In genomic region chr3:32443471-32443870, GRCh38 we compare ENCODE assay signal across 14 cellular contexts. TPM values are rescaled to one million over a fixed set of nuclear protein-coding genes. Genes with fewer than 3 reads are reported as not detected.
DNase-seq lines count a peak whose midpoint lies in the region; TF ChIP-seq lines count a peak whose summit lies in the region.
"Had no signal": no experiment of that assay in that cellular context is flagged by ENCODE, and none has a peak within 500 bp of the region (broad histone marks: within the 10 kb centered on the region; RNA-seq: fewer than 3 reads in every experiment).

No MANE protein-coding gene starts in this region.

- peaks cover 82% of the 10 kb centered on the region for H3K4me1 Mint-ChIP-seq in activated naive CD4-positive, alpha-beta T cell treated with anti-CD3 and anti-CD28 coated beads for 36 hours (ENCODE audit: low read depth)
- peaks cover 65% of the 10 kb centered on the region for H3K4me1 Mint-ChIP-seq in activated naive CD4-positive, alpha-beta T cell treated with anti-CD3 and anti-CD28 coated beads, Interleukin-2, amount 10 ng/mL, durations not matched to agents 7 days and 5 days
- peaks cover 57% of the 10 kb centered on the region for H3K4me1 Mint-ChIP-seq in activated T-helper 1 cell treated with anti-CD3 and anti-CD28 coated beads, Interleukin-12 subunit alpha, Interleukin-12 subunit beta, Interleukin-2, Interleukin-4 antibody, amounts not matched to agents 30 ng/mL and 10 ng/mL and 1 ng/mL, durations not matched to agents 14 hours and 24 hours and 36 hours (ENCODE audit: low read depth)
- H3K4me1 Mint-ChIP-seq in neural progenitor cell: peaks cover 6% of the 10 kb centered on the region

- DNase-seq in activated naive CD4-positive, alpha-beta T cell treated with anti-CD3 and anti-CD28 coated beads for 36 hours: peak; percentile 5
- no peak for DNase-seq in activated naive CD4-positive, alpha-beta T cell treated with anti-CD3 and anti-CD28 coated beads, Interleukin-2, amount 10 ng/mL, durations not matched to agents 7 days and 5 days
- DNase-seq in activated T-helper 1 cell treated with anti-CD3 and anti-CD28 coated beads, Interleukin-12 subunit alpha, Interleukin-12 subunit beta, Interleukin-2, Interleukin-4 antibody, amounts not matched to agents 30 ng/mL and 10 ng/mL and 1 ng/mL, durations not matched to agents 14 hours and 24 hours and 36 hours (ENCODE audit: low spot score): no peak
- DNase-seq in fibroblast of the aortic adventitia (ENCODE audit: low read depth) (peak; percentile 90), GM10248 (ENCODE audit: extremely low spot score) (no peak), NCI-H2227 (lab: John Stamatoyannopoulos, UW; ENCODE audit: unreplicated experiment) (no peak), neural progenitor cell (ENCODE audit: low spot score) (no peak), AG08395 (ENCODE audit: low spot score) (no peak)
- DNase-seq: activated effector memory CD4-positive, alpha-beta T cell treated with anti-CD3 and anti-CD28 coated beads, Interleukin-2, amount 50 U/mL, for 16 hours; AML-193; KG1; left ventricle myocardium superior; NCI-H524 treated with DMSO at 0.1 percent for 48 hours had no signal

- no peaks in the 10 kb centered on the region for H3K9me3 ChIP-seq in neural progenitor cell (ENCODE audit: low read depth)

- H3K9me3 Mint-ChIP-seq in activated naive CD4-positive, alpha-beta T cell treated with anti-CD3 and anti-CD28 coated beads for 36 hours: no peaks in the 10 kb centered on the region
- H3K9me3 Mint-ChIP-seq in activated naive CD4-positive, alpha-beta T cell treated with anti-CD3 and anti-CD28 coated beads, Interleukin-2, amount 10 ng/mL, durations not matched to agents 7 days and 5 days: no peaks in the 10 kb centered on the region
- peaks cover 3% of the 10 kb centered on the region for H3K9me3 Mint-ChIP-seq in activated T-helper 1 cell treated with anti-CD3 and anti-CD28 coated beads, Interleukin-12 subunit alpha, Interleukin-12 subunit beta, Interleukin-2, Interleukin-4 antibody, amounts not matched to agents 30 ng/mL and 10 ng/mL and 1 ng/mL, durations not matched to agents 14 hours and 24 hours and 36 hours
- peaks cover 8% of the 10 kb centered on the region for H3K9me3 Mint-ChIP-seq in neural progenitor cell

- H3K27ac ChIP-seq in neural progenitor cell: no peak overlapping the region

- no peaks in the 10 kb centered on the region for H4K20me1 ChIP-seq in neural progenitor cell (ENCODE audit: low read depth)

- peaks cover 11% of the 10 kb centered on the region for H3K4me1 ChIP-seq in neural progenitor cell

- POLR2A ChIA-PET in GM10248 (lab: Yijun Ruan, JAX): no interaction called here

- no peak overlapping the region for H3K4me3 Mint-ChIP-seq in activated naive CD4-positive, alpha-beta T cell treated with anti-CD3 and anti-CD28 coated beads for 36 hours
- no peak overlapping the region for H3K4me3 Mint-ChIP-seq in activated naive CD4-positive, alpha-beta T cell treated with anti-CD3 and anti-CD28 coated beads, Interleukin-2, amount 10 ng/mL, durations not matched to agents 7 days and 5 days
- H3K4me3 Mint-ChIP-seq in activated T-helper 1 cell treated with anti-CD3 and anti-CD28 coated beads, Interleukin-12 subunit alpha, Interleukin-12 subunit beta, Interleukin-2, Interleukin-4 antibody, amounts not matched to agents 30 ng/mL and 10 ng/mL and 1 ng/mL, durations not matched to agents 14 hours and 24 hours and 36 hours: no peak overlapping the region
- no peak overlapping the region for H3K4me3 Mint-ChIP-seq in neural progenitor cell

- H3K9ac ChIP-seq in neural progenitor cell: no peak overlapping the region

- H3K36me3 ChIP-seq in neural progenitor cell: no peaks in the 10 kb centered on the region

- no peak overlapping the region for H2AFZ ChIP-seq in neural progenitor cell (replicated peaks)

- H3K79me2 ChIP-seq in neural progenitor cell (ENCODE audit: low read depth): no peaks in the 10 kb centered on the region

- no peak overlapping the region for H3K4me3 ChIP-seq in fibroblast of the aortic adventitia (ENCODE audit: low read depth, low read length)
- H3K4me3 ChIP-seq in neural progenitor cell: no peak overlapping the region
- H3K4me3 ChIP-seq: skin epidermis had no signal

- H3K27me3 ChIP-seq in neural progenitor cell: no peaks in the 10 kb centered on the region

- H3K27me3 Mint-ChIP-seq in activated naive CD4-positive, alpha-beta T cell treated with anti-CD3 and anti-CD28 coated beads for 36 hours (ENCODE audit: low read depth): no peaks in the 10 kb centered on the region
- no peaks in the 10 kb centered on the region for H3K27me3 Mint-ChIP-seq in activated naive CD4-positive, alpha-beta T cell treated with anti-CD3 and anti-CD28 coated beads, Interleukin-2, amount 10 ng/mL, durations not matched to agents 7 days and 5 days
- no peaks in the 10 kb centered on the region for H3K27me3 Mint-ChIP-seq in activated T-helper 1 cell treated with anti-CD3 and anti-CD28 coated beads, Interleukin-12 subunit alpha, Interleukin-12 subunit beta, Interleukin-2, Interleukin-4 antibody, amounts not matched to agents 30 ng/mL and 10 ng/mL and 1 ng/mL, durations not matched to agents 14 hours and 24 hours and 36 hours (ENCODE audit: insufficient read depth)
- peaks cover 5% of the 10 kb centered on the region for H3K27me3 Mint-ChIP-seq in neural progenitor cell (ENCODE audit: insufficient read depth, low read depth)

- intact Hi-C loops in activated naive CD4-positive, alpha-beta T cell treated with anti-CD3 and anti-CD28 coated beads for 36 hours (cut with micrococcal nuclease): no loop called here
- intact Hi-C loops in activated T-helper 1 cell treated with anti-CD3 and anti-CD28 coated beads, Interleukin-12 subunit alpha, Interleukin-12 subunit beta, Interleukin-2, Interleukin-4 antibody, amounts not matched to agents 30 ng/mL and 10 ng/mL and 1 ng/mL, durations not matched to agents 14 hours and 24 hours and 36 hours (cut with micrococcal nuclease): loop anchor here (1.0 to 2.0 kb wide), 4 partner anchors 10 to 17 kb away; no protein-coding TSS in a partner anchor

- CTCF ChIA-PET in activated naive CD4-positive, alpha-beta T cell treated with anti-CD3 and anti-CD28 coated beads for 36 hours (lab: Charles Lee): interaction anchor here (0.9 to 1.4 kb wide), 2 partner anchors 13 to 18 kb away, joined by 3 read pairs; no protein-coding TSS in a partner anchor
- CTCF ChIA-PET in activated naive CD4-positive, alpha-beta T cell treated with anti-CD3 and anti-CD28 coated beads, Interleukin-2, amount 10 ng/mL, durations not matched to agents 7 days and 5 days (lab: Charles Lee): no interaction called here
- CTCF ChIA-PET in GM10248 (lab: Yijun Ruan, JAX): interaction anchor here (0.8 kb wide), 1 partner anchor 69 kb away, joined by 3 read pairs; no protein-coding TSS in a partner anchor

- H3K27ac Mint-ChIP-seq in activated naive CD4-positive, alpha-beta T cell treated with anti-CD3 and anti-CD28 coated beads for 36 hours: peak overlapping the region; percentile 64
- H3K27ac Mint-ChIP-seq in activated naive CD4-positive, alpha-beta T cell treated with anti-CD3 and anti-CD28 coated beads, Interleukin-2, amount 10 ng/mL, durations not matched to agents 7 days and 5 days: no peak overlapping the region
- H3K27ac Mint-ChIP-seq in activated T-helper 1 cell treated with anti-CD3 and anti-CD28 coated beads, Interleukin-12 subunit alpha, Interleukin-12 subunit beta, Interleukin-2, Interleukin-4 antibody, amounts not matched to agents 30 ng/mL and 10 ng/mL and 1 ng/mL, durations not matched to agents 14 hours and 24 hours and 36 hours: peak overlapping the region; percentile 11
- H3K27ac Mint-ChIP-seq in neural progenitor cell: no peak overlapping the region

- peaks cover 42% of the 10 kb centered on the region for H3K36me3 Mint-ChIP-seq in activated naive CD4-positive, alpha-beta T cell treated with anti-CD3 and anti-CD28 coated beads for 36 hours (ENCODE audit: low read depth)
- peaks cover 55% of the 10 kb centered on the region for H3K36me3 Mint-ChIP-seq in activated naive CD4-positive, alpha-beta T cell treated with anti-CD3 and anti-CD28 coated beads, Interleukin-2, amount 10 ng/mL, durations not matched to agents 7 days and 5 days
- H3K36me3 Mint-ChIP-seq in activated T-helper 1 cell treated with anti-CD3 and anti-CD28 coated beads, Interleukin-12 subunit alpha, Interleukin-12 subunit beta, Interleukin-2, Interleukin-4 antibody, amounts not matched to agents 30 ng/mL and 10 ng/mL and 1 ng/mL, durations not matched to agents 14 hours and 24 hours and 36 hours (ENCODE audit: low read depth): peaks cover 44% of the 10 kb centered on the region
- peaks cover 16% of the 10 kb centered on the region for H3K36me3 Mint-ChIP-seq in neural progenitor cell

- TF ChIP-seq CTCF in fibroblast of the aortic adventitia (IDR thresholded peaks at IDR 0.05; ENCODE audit: insufficient read depth, low read length) (no peak), GM10248 (IDR thresholded peaks at IDR 0.05; ENCODE audit: control extremely low read depth, extremely low read depth, low read depth, missing control alignments) (no peak), neural progenitor cell (IDR thresholded peaks at IDR 0.05) (no peak)

- H3F3A ChIP-seq in neural progenitor cell (ENCODE audit: low read depth): no peaks in the 10 kb centered on the region

- H3K4me2 ChIP-seq in neural progenitor cell: no peak overlapping the region

RNA-seq across cellular contexts. Expression of gene CMTM7, which starts 51.8 kb away (rescaled TPM):
- 10 to 100 TPM; 59.1 to 60.2 TPM for total RNA-seq in activated naive CD4-positive, alpha-beta T cell treated with anti-CD3 and anti-CD28 coated beads for 36 hours
- 50.6 and 59.7 TPM in 2 replicates for total RNA-seq in activated T-helper 1 cell treated with anti-CD3 and anti-CD28 coated beads, Interleukin-12 subunit alpha, Interleukin-12 subunit beta, Interleukin-2, Interleukin-4 antibody, amounts not matched to agents 30 ng/mL and 10 ng/mL and 1 ng/mL, durations not matched to agents 14 hours and 24 hours and 36 hours
- total RNA-seq in fibroblast of the aortic adventitia (ENCODE audit: low replicate concordance) (4.2 and 10.1 TPM in 2 replicates), neural progenitor cell (ENCODE audit: low replicate concordance) (11.4 and 11.8 TPM in 2 replicates)

RNA-seq across cellular contexts. Expression of gene CMTM6, which starts 59.2 kb away (rescaled TPM):
- 10 to 100 TPM; 43.7 to 44.3 TPM for total RNA-seq in activated naive CD4-positive, alpha-beta T cell treated with anti-CD3 and anti-CD28 coated beads for 36 hours
- total RNA-seq in activated T-helper 1 cell treated with anti-CD3 and anti-CD28 coated beads, Interleukin-12 subunit alpha, Interleukin-12 subunit beta, Interleukin-2, Interleukin-4 antibody, amounts not matched to agents 30 ng/mL and 10 ng/mL and 1 ng/mL, durations not matched to agents 14 hours and 24 hours and 36 hours: 94.2 and 96.4 TPM in 2 replicates
- total RNA-seq in fibroblast of the aortic adventitia (ENCODE audit: low replicate concordance) (43.1 and 81.4 TPM in 2 replicates), neural progenitor cell (ENCODE audit: low replicate concordance) (62.0 and 70.2 TPM in 2 replicates)

Comparison
In these comparisons a context has a peak if more than half of its experiments do, and no peak if none do; other contexts are left out.
1. DNase-seq: peak in activated naive CD4-positive, alpha-beta T cell treated with anti-CD3 and anti-CD28 coated beads for 36 hours (single experiment) and fibroblast of the aortic adventitia (single experiment); none in activated naive CD4-positive, alpha-beta T cell treated with anti-CD3 and anti-CD28 coated beads, Interleukin-2, amount 10 ng/mL, durations not matched to agents 7 days and 5 days (single experiment), activated T-helper 1 cell treated with anti-CD3 and anti-CD28 coated beads, Interleukin-12 subunit alpha, Interleukin-12 subunit beta, Interleukin-2, Interleukin-4 antibody, amounts not matched to agents 30 ng/mL and 10 ng/mL and 1 ng/mL, durations not matched to agents 14 hours and 24 hours and 36 hours (single experiment), GM10248 (single experiment), NCI-H2227 (single experiment), neural progenitor cell (single experiment) and AG08395 (single experiment).
2. H3K27ac Mint-ChIP-seq: peak in activated naive CD4-positive, alpha-beta T cell treated with anti-CD3 and anti-CD28 coated beads for 36 hours (single experiment) and activated T-helper 1 cell treated with anti-CD3 and anti-CD28 coated beads, Interleukin-12 subunit alpha, Interleukin-12 subunit beta, Interleukin-2, Interleukin-4 antibody, amounts not matched to agents 30 ng/mL and 10 ng/mL and 1 ng/mL, durations not matched to agents 14 hours and 24 hours and 36 hours (single experiment); none in activated naive CD4-positive, alpha-beta T cell treated with anti-CD3 and anti-CD28 coated beads, Interleukin-2, amount 10 ng/mL, durations not matched to agents 7 days and 5 days (single experiment) and neural progenitor cell (single experiment).